8 cellular contexts compared by ENCODE assay signal in genomic region chr17:40219073-40219860, GRCh38. TPM values are rescaled to one million over a fixed set of nuclear protein-coding genes. Genes with fewer than 3 reads are reported as not detected.
DNase-seq lines count a peak whose midpoint lies in the region; ATAC-seq and TF ChIP-seq lines count a peak whose summit lies in the region.

Gene WIPF2 (plus strand): TSS chr17:40219304. CDS start chr17:40256460, 37,156 bp downstream.

- H3K4me1 ChIP-seq in osteoblast (ENCODE audit: insufficient read depth, low read length) (peaks cover 5% of the 10 kb centered on the region), thymus (ENCODE audit: control insufficient read depth, insufficient read depth, low read length) (peaks cover 7% of the 10 kb centered on the region)

- H3K36me3 Mint-ChIP-seq in HFFc6 (ENCODE audit: low read depth): peaks cover under 1% of the 10 kb centered on the region; the same call in 1 of the 2 replicates
- H3K36me3 Mint-ChIP-seq in activated naive CD4-positive, alpha-beta T cell treated with anti-CD3 and anti-CD28 coated beads, Interleukin-2, amount 50 U/mL, for 24 hours: peaks cover 2% of the 10 kb centered on the region
- no peaks in the 10 kb centered on the region for H3K36me3 Mint-ChIP-seq in glutamatergic neuron (ENCODE audit: unreplicated experiment)

- ATAC-seq in SK-N-SH treated with all-trans-retinoic acid at 6 μM for 48 hours: peak; percentile 96

- H3K4me3 Mint-ChIP-seq in HFFc6 (peak within 1 kb of the TSS; percentile 93), glutamatergic neuron (ENCODE audit: unreplicated experiment) (peak within 1 kb of the TSS; percentile 99)
- H3K4me3 Mint-ChIP-seq in activated naive CD4-positive, alpha-beta T cell treated with anti-CD3 and anti-CD28 coated beads, Interleukin-2, amount 50 U/mL, for 24 hours: peak within 1 kb of the TSS; percentile 93

- H3K27ac ChIP-seq in osteoblast (ENCODE audit: low read depth, low read length) (peak within 1 kb of the TSS; percentile 95), thymus (ENCODE audit: low read depth) (peak within 1 kb of the TSS; percentile 94)

- H3K4me1 Mint-ChIP-seq in HFFc6 (ENCODE audit: low read depth) (peaks cover 25% of the 10 kb centered on the region), glutamatergic neuron (ENCODE audit: low read depth, unreplicated experiment) (peaks cover 4% of the 10 kb centered on the region)
- peaks cover 28% of the 10 kb centered on the region for H3K4me1 Mint-ChIP-seq in activated naive CD4-positive, alpha-beta T cell treated with anti-CD3 and anti-CD28 coated beads, Interleukin-2, amount 50 U/mL, for 24 hours

- TF ChIP-seq CTCF in HFFc6 (IDR thresholded peaks at IDR 0.05): peak; percentile 95
- peak; percentile 95 for TF ChIP-seq CTCF in glutamatergic neuron (IDR thresholded peaks at IDR 0.05; ENCODE audit: partially characterized antibody, unreplicated experiment)
- peak; percentile 43 for TF ChIP-seq CTCF in osteoblast (IDR thresholded peaks at IDR 0.05; ENCODE audit: extremely low read depth, low read depth, low read length)

- H2AFZ ChIP-seq in osteoblast (ENCODE audit: low read length): peak within 1 kb of the TSS; percentile 89

- H3K4me3 ChIP-seq in osteoblast (ENCODE audit: insufficient read depth, low read length) (peak within 1 kb of the TSS; percentile 85), thymus (ENCODE audit: low read length) (peak within 1 kb of the TSS; percentile 94)

- H3K36me3 ChIP-seq in osteoblast (ENCODE audit: insufficient read depth, low read length) (no peaks in the 10 kb centered on the region), thymus (ENCODE audit: control insufficient read depth, insufficient read depth) (no peaks in the 10 kb centered on the region)

- peaks cover 34% of the 10 kb centered on the region for H3K79me2 ChIP-seq in osteoblast (ENCODE audit: insufficient read depth, low read length)

- H3K27me3 ChIP-seq in osteoblast (ENCODE audit: insufficient read depth, low read length): no peaks in the 10 kb centered on the region
- no peaks in the 10 kb centered on the region for H3K27me3 ChIP-seq in thymus (ENCODE audit: control insufficient read depth, insufficient read depth)

- peaks cover 5% of the 10 kb centered on the region for H4K20me1 ChIP-seq in osteoblast (ENCODE audit: insufficient read depth, low read length)

- peak within 1 kb of the TSS; percentile 97 for H3K4me2 ChIP-seq in osteoblast (ENCODE audit: insufficient read depth, low read length)

- H3K9me3 ChIP-seq in osteoblast (ENCODE audit: low read depth, low read length): no peaks in the 10 kb centered on the region
- H3K9me3 ChIP-seq in thymus (ENCODE audit: control insufficient read depth): no peaks in the 10 kb centered on the region

- DNase-seq in GM04504 (ENCODE audit: low read depth): peak; percentile 91
- peak; percentile 95 for DNase-seq in HFFc6
- peak; percentile 98 for DNase-seq in NCI-H1092 (lab: John Stamatoyannopoulos, UW)
- peak; percentile 99 for DNase-seq in glutamatergic neuron
- peak; percentile 99 for DNase-seq in osteoblast (ENCODE audit: insufficient read length, low spot score, missing footprints)

- peak within 1 kb of the TSS; percentile 99 for H3K27ac Mint-ChIP-seq in HFFc6
- peak within 1 kb of the TSS; percentile 100 for H3K27ac Mint-ChIP-seq in activated naive CD4-positive, alpha-beta T cell treated with anti-CD3 and anti-CD28 coated beads, Interleukin-2, amount 50 U/mL, for 24 hours
- peak within 1 kb of the TSS; percentile 96 for H3K27ac Mint-ChIP-seq in glutamatergic neuron (ENCODE audit: unreplicated experiment)

- H3K27me3 Mint-ChIP-seq in HFFc6 (ENCODE audit: insufficient read depth): peaks cover 4% of the 10 kb centered on the region
- no peaks in the 10 kb centered on the region for H3K27me3 Mint-ChIP-seq in activated naive CD4-positive, alpha-beta T cell treated with anti-CD3 and anti-CD28 coated beads, Interleukin-2, amount 50 U/mL, for 24 hours
- peaks cover 1% of the 10 kb centered on the region for H3K27me3 Mint-ChIP-seq in glutamatergic neuron (ENCODE audit: unreplicated experiment)

- H3K9me3 Mint-ChIP-seq in HFFc6: no peaks in the 10 kb centered on the region
- no peaks in the 10 kb centered on the region for H3K9me3 Mint-ChIP-seq in activated naive CD4-positive, alpha-beta T cell treated with anti-CD3 and anti-CD28 coated beads, Interleukin-2, amount 50 U/mL, for 24 hours
- peaks cover 4% of the 10 kb centered on the region for H3K9me3 Mint-ChIP-seq in glutamatergic neuron (ENCODE audit: unreplicated experiment)

- WGBS in thymus: under 1% methylated on average over 60 of the region's 60 CpGs

TF ChIP-seq in SK-N-SH treated with all-trans-retinoic acid at 6 μM for 48 hours, 23 proteins besides CTCF, POLR2A, EP300 and RAD21:
- TF ChIP-seq ZNF8 (CRISPR knock-in tag; IDR thresholded peaks at IDR 0.05): no peak
- TF ChIP-seq TOX (CRISPR knock-in tag; IDR thresholded peaks at IDR 0.05; ENCODE audit: borderline replicate concordance): no peak
- no peak for TF ChIP-seq TCF4 (CRISPR knock-in tag; IDR thresholded peaks at IDR 0.05; ENCODE audit: borderline replicate concordance)
- no peak for TF ChIP-seq ESRRG (CRISPR knock-in tag; IDR thresholded peaks at IDR 0.05)
- TF ChIP-seq CREB5 (CRISPR knock-in tag; IDR thresholded peaks at IDR 0.05; ENCODE audit: low read depth): no peak
- TF ChIP-seq ZNF70 (CRISPR knock-in tag; IDR thresholded peaks at IDR 0.05): no peak
- TF ChIP-seq BACH2 (CRISPR knock-in tag; IDR thresholded peaks at IDR 0.05; ENCODE audit: borderline replicate concordance): no peak
- no peak for TF ChIP-seq GLIS3 (CRISPR knock-in tag; IDR thresholded peaks at IDR 0.05)
- TF ChIP-seq CSRNP3 (CRISPR knock-in tag; IDR thresholded peaks at IDR 0.05): no peak
- TF ChIP-seq ZNF565 (CRISPR knock-in tag; conservative IDR thresholded peaks at IDR 0.05; ENCODE audit: low read depth): no peak
- no peak for TF ChIP-seq POU6F1 (CRISPR knock-in tag; IDR thresholded peaks at IDR 0.05; ENCODE audit: borderline replicate concordance, low read depth)
- no peak for TF ChIP-seq RARB (CRISPR knock-in tag; IDR thresholded peaks at IDR 0.05)
- TF ChIP-seq ZFP3 (CRISPR knock-in tag; IDR thresholded peaks at IDR 0.05): no peak
- no peak for TF ChIP-seq OSR1 (CRISPR knock-in tag; IDR thresholded peaks at IDR 0.05)
- TF ChIP-seq PATZ1 (CRISPR knock-in tag; IDR thresholded peaks at IDR 0.05; ENCODE audit: borderline replicate concordance): no peak
TF ChIP-seq in SK-N-SH treated with all-trans-retinoic acid at 6 μM for 48 hours: peak in this region for 0.

RNA-seq across cellular contexts. Expression of gene WIPF2, which starts in this region (rescaled TPM):
- 10 to 100 TPM; 24.8 to 33.5 (median 29.8) TPM for total RNA-seq in HFFc6 (2021; fragmentation: NEBNext Ultra II Directional; extraction: Animal tissue kit (Norgen Biotek cat#: 25700))
- 25.4 TPM for total RNA-seq in glutamatergic neuron (ENCODE audit: unreplicated experiment)
- total RNA-seq in osteoblast: 8.0 and 8.5 TPM in 2 replicates
- 9.9 TPM for polyA plus RNA-seq in thymus

Comparison
In these comparisons a context has a peak if more than half of its experiments do, and no peak if none do; other contexts are left out.
1. Peak in every context shown above with its lines: DNase-seq, ATAC-seq, H3K4me3 ChIP-seq and H3K27ac ChIP-seq.
2. CTCF ChIP-seq: peak in every context shown above with its lines; median percentile 95 in HFFc6; 95 in glutamatergic neuron; 43 in osteoblast.